In the genomic region with DNA sequence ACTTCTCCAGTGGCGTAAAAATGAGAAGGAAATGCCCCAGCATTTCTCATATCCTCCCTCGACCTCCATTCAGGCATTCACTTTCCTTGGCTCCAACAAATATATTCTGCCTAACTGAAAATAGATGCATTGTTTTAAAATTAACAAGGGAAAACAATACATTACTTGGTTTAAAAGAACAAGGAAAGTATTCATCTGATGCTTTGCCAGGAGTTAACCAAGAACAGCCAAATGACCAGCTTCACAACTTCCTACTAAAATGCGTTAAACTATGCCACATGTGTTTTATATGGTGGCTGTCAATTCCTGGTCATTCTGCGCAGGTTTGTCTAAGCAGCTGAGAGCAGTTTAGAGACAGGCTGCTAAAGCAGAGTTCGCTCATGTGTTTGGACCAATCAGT, we compare ENCODE assay signal across 18 cellular contexts.
A peak's percentile ranks its signal among the peaks of the same experiment; 100 is the strongest.
DNase-seq lines count a peak whose midpoint lies in the region.
"Had no signal": no experiment of that assay in that cellular context is flagged by ENCODE, and none has a peak within 500 bp of the region (broad histone marks: within the 10 kb centered on the region; RNA-seq: fewer than 3 reads in every experiment).

No MANE protein-coding gene starts in this region.

- peaks cover 5% of the 10 kb centered on the region for H3K9me3 ChIP-seq in KOPT-K1 (ENCODE audit: insufficient read depth, low read length, poor library complexity, severe bottlenecking)
- H3K9me3 ChIP-seq in SJCRH30 (replicated peaks), result no peaks in the 10 kb centered on the region
- H3K9me3 ChIP-seq: adrenal gland, sigmoid colon, SJSA1, tibial artery had no signal

- no peaks in the 10 kb centered on the region for H3K27me3 Mint-ChIP-seq in activated naive CD4-positive, alpha-beta T cell treated with anti-CD3 and anti-CD28 coated beads, Interleukin-2, amount 50 U/mL, for 24 hours

- H3K27ac ChIP-seq in KOPT-K1 (ENCODE audit: low read depth, low read length, poor library complexity, severe bottlenecking) (peak overlapping the region; percentile 100), SJCRH30 (no peak overlapping the region)
- H3K27ac ChIP-seq: adrenal gland, sigmoid colon, SJSA1, tibial artery, WERI-Rb-1 had no signal

- peaks cover 20% of the 10 kb centered on the region for H3K36me3 Mint-ChIP-seq in activated naive CD4-positive, alpha-beta T cell treated with anti-CD3 and anti-CD28 coated beads, Interleukin-2, amount 50 U/mL, for 24 hours
- H3K36me3 Mint-ChIP-seq: immature natural killer cell had no signal

- peaks cover 67% of the 10 kb centered on the region for H3K4me1 Mint-ChIP-seq in activated naive CD4-positive, alpha-beta T cell treated with anti-CD3 and anti-CD28 coated beads, Interleukin-2, amount 50 U/mL, for 24 hours

- H3K4me3 ChIP-seq in SJCRH30, result no peak overlapping the region
- H3K4me3 ChIP-seq: adrenal gland, sigmoid colon, SJSA1, tibial artery had no signal

- no peaks in the 10 kb centered on the region for H3K9me3 Mint-ChIP-seq in activated naive CD4-positive, alpha-beta T cell treated with anti-CD3 and anti-CD28 coated beads, Interleukin-2, amount 50 U/mL, for 24 hours
- H3K9me3 Mint-ChIP-seq: central memory CD8-positive, alpha-beta T cell; immature natural killer cell had no signal

- H3K36me3 ChIP-seq in KOPT-K1 (ENCODE audit: insufficient read depth, low read length) (peaks cover 14% of the 10 kb centered on the region), SJCRH30 (peaks cover 3% of the 10 kb centered on the region; the same call in 1 of the 2 replicates)
- H3K36me3 ChIP-seq: adrenal gland, sigmoid colon, SJSA1, tibial artery, WERI-Rb-1 had no signal

- peaks cover 4% of the 10 kb centered on the region for H3K4me1 ChIP-seq in SJCRH30

- peak overlapping the region; percentile 5 for H3K4me3 Mint-ChIP-seq in activated naive CD4-positive, alpha-beta T cell treated with anti-CD3 and anti-CD28 coated beads, Interleukin-2, amount 50 U/mL, for 24 hours

- DNase-seq in activated naive CD4-positive, alpha-beta T cell treated with anti-CD3 and anti-CD28 coated beads, Interleukin-2, amount 50 U/mL, for 16 hours, result no peak
- DNase-seq in dermis blood vessel endothelial cell (peak; percentile 59), superior temporal gyrus (ENCODE audit: extremely low spot score) (peak; percentile 77), SJCRH30 (no peak), HT-29 (ENCODE audit: low spot score) (no peak)
- no peak for DNase-seq in activated CD4-positive, CD25-positive, alpha-beta regulatory T cell (lab: John Stamatoyannopoulos, UW)
- DNase-seq: adrenal gland, DMS53, immature natural killer cell, NCI-H1105, NCI-H2227 treated with DMSO at 0.1 percent for 48 hours, sigmoid colon, tibial artery, WERI-Rb-1 had no signal

- no peaks in the 10 kb centered on the region for H3K27me3 ChIP-seq in SJCRH30
- H3K27me3 ChIP-seq: adrenal gland, sigmoid colon, SJSA1, tibial artery had no signal

- peak overlapping the region; percentile 78 for H3K27ac Mint-ChIP-seq in activated naive CD4-positive, alpha-beta T cell treated with anti-CD3 and anti-CD28 coated beads, Interleukin-2, amount 50 U/mL, for 24 hours

Comparison
In these comparisons a context has a peak if more than half of its experiments do, and no peak if none do; other contexts are left out.
1. DNase-seq: peak in dermis blood vessel endothelial cell (single experiment) and superior temporal gyrus (single experiment); none in activated naive CD4-positive, alpha-beta T cell treated with anti-CD3 and anti-CD28 coated beads, Interleukin-2, amount 50 U/mL, for 16 hours (single experiment), activated CD4-positive, CD25-positive, alpha-beta regulatory T cell (0 of 4), SJCRH30 (0 of 2) and HT-29 (single experiment).